8 cellular contexts compared by ENCODE assay signal in the genomic region with DNA sequence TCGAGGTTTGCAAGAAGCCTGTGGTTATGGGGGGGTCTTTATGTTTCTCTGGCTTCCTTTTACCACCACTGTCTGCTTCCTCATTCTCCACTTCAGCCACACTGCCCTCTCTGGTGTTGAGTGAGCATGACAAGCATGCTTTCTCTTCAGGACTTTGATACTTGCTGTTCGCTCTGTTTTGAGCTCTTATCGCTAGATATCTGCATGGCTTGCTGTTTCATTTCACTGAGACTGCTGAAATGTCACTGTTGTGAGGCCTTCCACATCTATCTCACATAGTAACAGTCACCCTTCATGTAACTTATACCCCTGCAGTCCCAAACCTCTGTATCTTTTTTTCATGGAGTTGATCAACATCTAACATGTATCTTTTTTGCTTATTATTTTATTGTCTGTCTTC. TPM values are rescaled to one million over a fixed set of nuclear protein-coding genes. Genes with fewer than 3 reads are reported as not detected.
DNase-seq lines count a peak whose midpoint lies in the region; ATAC-seq, FAIRE-seq and TF ChIP-seq lines count a peak whose summit lies in the region.

No MANE protein-coding gene starts in this region.

- peak; percentile 69 for TF ChIP-seq CTCF in AG10803 (conservative IDR thresholded peaks at IDR 0.05; ENCODE audit: low read length)
- peak; percentile 61 for TF ChIP-seq CTCF in activated CD8-positive, alpha-beta T cell treated with anti-CD3 and anti-CD28 coated beads for 36 hours (IDR thresholded peaks at IDR 0.05)

- intact Hi-C loops in activated CD8-positive, alpha-beta T cell treated with anti-CD3 and anti-CD28 coated beads for 36 hours (cut with micrococcal nuclease), result loop anchor here (2.0 kb wide), 1 partner anchor 119 kb away; no protein-coding TSS in a partner anchor

- H3K9me3 Mint-ChIP-seq in activated CD8-positive, alpha-beta T cell treated with anti-CD3 and anti-CD28 coated beads for 36 hours, result peaks cover 2% of the 10 kb centered on the region

- no peak overlapping the region for H3K27ac Mint-ChIP-seq in activated CD8-positive, alpha-beta T cell treated with anti-CD3 and anti-CD28 coated beads for 36 hours

- POLR2A ChIA-PET in activated CD8-positive, alpha-beta T cell treated with anti-CD3 and anti-CD28 coated beads for 36 hours (lab: Charles Lee), result no interaction called here

- H3K4me1 Mint-ChIP-seq in activated CD8-positive, alpha-beta T cell treated with anti-CD3 and anti-CD28 coated beads for 36 hours (ENCODE audit: low read depth), result peaks cover 7% of the 10 kb centered on the region

- H3K4me3 ChIP-seq in AG10803 (ENCODE audit: low read length), result no peak overlapping the region

- peak; percentile 87 for ATAC-seq in HG02840 (IDR thresholded peaks at IDR 0.05; ENCODE audit: low FRiP score, unreplicated experiment)
- ATAC-seq in activated CD8-positive, alpha-beta T cell treated with anti-CD3 and anti-CD28 coated beads for 36 hours, result peak; percentile 97

- H3K27me3 Mint-ChIP-seq in activated CD8-positive, alpha-beta T cell treated with anti-CD3 and anti-CD28 coated beads for 36 hours, result no peaks in the 10 kb centered on the region

- CTCF ChIA-PET in activated CD8-positive, alpha-beta T cell treated with anti-CD3 and anti-CD28 coated beads for 36 hours (lab: Charles Lee), result interaction anchor here (0.6 to 2.1 kb wide), 18 partner anchors 8 to 156 kb away, joined by 3 to 14 read pairs (median 4); partner anchors contain the start of gene TMEM135

- no peak for TF ChIP-seq POLR2A in GM12891 (IDR thresholded peaks at IDR 0.05; ENCODE audit: low read depth, low read length)

- H3K36me3 Mint-ChIP-seq in activated CD8-positive, alpha-beta T cell treated with anti-CD3 and anti-CD28 coated beads for 36 hours (ENCODE audit: low read depth), result peaks cover 26% of the 10 kb centered on the region

- peak; percentile 15 for DNase-seq in AG10803 (ENCODE audit: low read depth)
- peak; percentile 20 for DNase-seq in GM12891 (ENCODE audit: insufficient read length, low spot score)
- DNase-seq in NCI-H2196 (lab: John Stamatoyannopoulos, UW; ENCODE audit: unreplicated experiment), result peak; percentile 16
- peak; percentile 61 for DNase-seq in activated CD8-positive, alpha-beta T cell treated with anti-CD3 and anti-CD28 coated beads for 36 hours
- peak; percentile 25 for DNase-seq in globus pallidus (ENCODE audit: low spot score)
- peak; percentile 1 for DNase-seq in pulmonary artery endothelial cell (ENCODE audit: low read depth, low spot score)
- DNase-seq in dedifferentiated amniotic fluid mesenchymal stem cell (ENCODE audit: extremely low spot score), result no peak

- H3K4me3 Mint-ChIP-seq in activated CD8-positive, alpha-beta T cell treated with anti-CD3 and anti-CD28 coated beads for 36 hours, result no peak overlapping the region

- FAIRE-seq in GM12891 (lab: Jason Lieb, UNC), result peak; percentile 92

TF ChIP-seq in GM12891, 5 proteins besides CTCF, POLR2A, EP300 and RAD21:
- no peak for TF ChIP-seq TAF1 (IDR thresholded peaks at IDR 0.05; ENCODE audit: low read depth, low read length)
- no peak for TF ChIP-seq POU2F2 (IDR thresholded peaks at IDR 0.05; ENCODE audit: low read depth, low read length)
- no peak for TF ChIP-seq PAX5 (IDR thresholded peaks at IDR 0.05; ENCODE audit: insufficient read depth, low read length, severe bottlenecking)
- peak; percentile 35; the same call in 1 of the 2 replicates for TF ChIP-seq SPI1 (IDR thresholded peaks at IDR 0.05; ENCODE audit: low read depth, low read length)
- no peak for TF ChIP-seq POLR2AphosphoS5 (IDR thresholded peaks at IDR 0.05; ENCODE audit: low read depth, low read length)

RNA-seq across cellular contexts. Expression of gene TMEM135, which starts 59.8 kb away (rescaled TPM):
- polyA plus RNA-seq in GM12891 (2012; ENCODE audit: low read depth, missing spikeins), result 4.1 TPM
- 10 to 100 TPM; 24.7 to 30.0 TPM for total RNA-seq in activated CD8-positive, alpha-beta T cell treated with anti-CD3 and anti-CD28 coated beads for 36 hours
- total RNA-seq in pulmonary artery endothelial cell, result 15.8 and 21.1 TPM in 2 replicates
